18 cellular contexts compared by ENCODE assay signal in genomic region chr4:106601519-106601918, GRCh38.
"Had no signal": no experiment of that assay in that cellular context is flagged by ENCODE, and none has a peak within 500 bp of the region (broad histone marks: within the 10 kb centered on the region; RNA-seq: fewer than 3 reads in every experiment).

No MANE protein-coding gene starts in this region.

- H3K36me3 ChIP-seq: esophagus muscularis mucosa, left ventricle myocardium inferior, neutrophil, ovary, prostate gland, right atrium auricular region, tibial artery had no signal

- H3K4me1 ChIP-seq: esophagus muscularis mucosa, left ventricle myocardium inferior, prostate gland, right atrium auricular region, tibial artery had no signal

- H3K27ac ChIP-seq: coronary artery, esophagus muscularis mucosa, left ventricle myocardium inferior, neutrophil, ovary, prostate gland, right atrium auricular region, tibial artery had no signal

- H3K4me3 ChIP-seq: coronary artery, esophagus muscularis mucosa, left ventricle myocardium inferior, ovary, prostate gland, right atrium auricular region, tibial artery had no signal

- H3K27me3 ChIP-seq: esophagus muscularis mucosa, neutrophil, ovary, right atrium auricular region, tibial artery had no signal

- H3K9me3 ChIP-seq: esophagus muscularis mucosa, neutrophil, ovary, prostate gland, right atrium auricular region, tibial artery had no signal

- ATAC-seq: activated T-helper 17 cell treated with anti-CD3 and anti-CD28 coated beads, Interleukin-2, amount 50 U/mL, for 72 hours; natural killer cell treated with Interleukin-12 subunit alpha and Interleukin-12 subunit beta and Interleukin-15 and Interleukin-18, amount 100 ng/mL, for 72 hours; T-cell; WTC11 had no signal

- DNase-seq: activated naive CD8-positive, alpha-beta T cell treated with anti-CD3 and anti-CD28 coated beads for 36 hours; activated T-cell treated with anti-CD3 and anti-CD28 coated beads, Interleukin-2, amount 50 U/mL, for 24 hours; amniotic stem cell; cerebellar nuclear complex; left ventricle myocardium inferior; ovary; stimulated activated CD4-positive, alpha-beta T cell treated with anti-CD3 and anti-CD28 coated beads, Interleukin-1b, Interleukin-23, amount 100 ng/mL, for 48 hours; substantia nigra; T-cell; tibial artery had no signal
